Comparison of ENCODE assay signal across 1 cellular context in the genomic region with DNA sequence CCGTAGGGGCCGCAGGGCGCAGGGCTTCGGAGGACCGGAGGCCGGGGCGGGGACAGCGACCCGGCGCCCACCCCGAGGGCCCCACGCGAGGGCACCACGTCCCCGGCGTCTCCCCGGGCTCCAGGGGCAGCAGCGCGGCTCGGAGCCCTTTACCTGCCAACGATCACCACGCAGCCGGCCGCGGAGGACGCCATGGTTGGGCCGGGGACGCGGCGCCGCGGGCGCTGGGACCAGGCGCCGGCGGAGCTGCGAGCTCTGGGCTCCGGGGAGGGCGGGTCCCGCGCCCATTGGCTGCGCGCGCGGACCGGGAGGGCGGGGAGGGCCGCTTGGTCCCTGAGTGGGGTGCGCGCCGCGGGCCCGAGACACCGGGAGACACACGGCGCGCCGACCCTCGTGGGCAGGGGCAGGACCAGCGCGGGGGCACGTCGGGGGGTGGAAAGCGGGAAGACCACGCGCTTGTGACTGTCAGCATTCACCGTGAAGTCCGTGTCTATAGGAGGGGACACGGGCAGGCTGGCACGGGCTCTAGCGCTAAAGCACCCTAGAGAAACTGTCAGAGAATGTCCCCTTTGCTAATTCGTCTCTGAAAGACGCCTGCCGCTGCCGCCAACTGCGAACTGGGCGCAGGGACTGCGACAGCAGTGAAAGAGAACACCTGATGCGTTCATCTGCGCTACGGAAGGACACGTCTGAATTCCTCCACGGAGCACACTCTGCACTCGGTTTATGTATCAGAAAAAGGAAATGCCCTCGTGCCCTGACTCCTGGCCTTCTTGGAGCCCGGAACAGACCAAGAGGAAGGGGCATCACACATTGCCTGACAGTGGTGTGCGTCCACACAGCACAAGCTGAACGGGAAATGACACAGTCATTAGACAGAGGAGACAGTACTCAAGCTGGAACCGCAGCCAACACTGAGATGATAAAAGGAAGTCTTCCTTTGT.
TF ChIP-seq lines count a peak whose summit lies in the region.

A gene with protein sequence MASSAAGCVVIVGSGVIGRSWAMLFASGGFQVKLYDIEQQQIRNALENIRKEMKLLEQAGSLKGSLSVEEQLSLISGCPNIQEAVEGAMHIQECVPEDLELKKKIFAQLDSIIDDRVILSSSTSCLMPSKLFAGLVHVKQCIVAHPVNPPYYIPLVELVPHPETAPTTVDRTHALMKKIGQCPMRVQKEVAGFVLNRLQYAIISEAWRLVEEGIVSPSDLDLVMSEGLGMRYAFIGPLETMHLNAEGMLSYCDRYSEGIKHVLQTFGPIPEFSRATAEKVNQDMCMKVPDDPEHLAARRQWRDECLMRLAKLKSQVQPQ (minus strand): TSS at position 257 of the 944 bp plus-strand sequence. CDS start 63 bp downstream, at position 194.

TF ChIP-seq in GM12878, 131 proteins besides CTCF, POLR2A, EP300 and RAD21 (continued from another document and continues in another):
- TF ChIP-seq, protein P1, sequence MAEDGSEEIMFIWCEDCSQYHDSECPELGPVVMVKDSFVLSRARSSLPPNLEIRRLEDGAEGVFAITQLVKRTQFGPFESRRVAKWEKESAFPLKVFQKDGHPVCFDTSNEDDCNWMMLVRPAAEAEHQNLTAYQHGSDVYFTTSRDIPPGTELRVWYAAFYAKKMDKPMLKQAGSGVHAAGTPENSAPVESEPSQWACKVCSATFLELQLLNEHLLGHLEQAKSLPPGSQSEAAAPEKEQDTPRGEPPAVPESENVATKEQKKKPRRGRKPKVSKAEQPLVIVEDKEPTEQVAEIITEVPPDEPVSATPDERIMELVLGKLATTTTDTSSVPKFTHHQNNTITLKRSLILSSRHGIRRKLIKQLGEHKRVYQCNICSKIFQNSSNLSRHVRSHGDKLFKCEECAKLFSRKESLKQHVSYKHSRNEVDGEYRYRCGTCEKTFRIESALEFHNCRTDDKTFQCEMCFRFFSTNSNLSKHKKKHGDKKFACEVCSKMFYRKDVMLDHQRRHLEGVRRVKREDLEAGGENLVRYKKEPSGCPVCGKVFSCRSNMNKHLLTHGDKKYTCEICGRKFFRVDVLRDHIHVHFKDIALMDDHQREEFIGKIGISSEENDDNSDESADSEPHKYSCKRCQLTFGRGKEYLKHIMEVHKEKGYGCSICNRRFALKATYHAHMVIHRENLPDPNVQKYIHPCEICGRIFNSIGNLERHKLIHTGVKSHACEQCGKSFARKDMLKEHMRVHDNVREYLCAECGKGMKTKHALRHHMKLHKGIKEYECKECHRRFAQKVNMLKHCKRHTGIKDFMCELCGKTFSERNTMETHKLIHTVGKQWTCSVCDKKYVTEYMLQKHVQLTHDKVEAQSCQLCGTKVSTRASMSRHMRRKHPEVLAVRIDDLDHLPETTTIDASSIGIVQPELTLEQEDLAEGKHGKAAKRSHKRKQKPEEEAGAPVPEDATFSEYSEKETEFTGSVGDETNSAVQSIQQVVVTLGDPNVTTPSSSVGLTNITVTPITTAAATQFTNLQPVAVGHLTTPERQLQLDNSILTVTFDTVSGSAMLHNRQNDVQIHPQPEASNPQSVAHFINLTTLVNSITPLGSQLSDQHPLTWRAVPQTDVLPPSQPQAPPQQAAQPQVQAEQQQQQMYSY (CRISPR knock-in tag; IDR thresholded peaks at IDR 0.05) = no peak
- no peak for TF ChIP-seq CEBPB (IDR thresholded peaks at IDR 0.05; ENCODE audit: borderline replicate concordance in 1 of 2, low read depth in 2 of 2, low read length in 2 of 2)
- TF ChIP-seq JUND (IDR thresholded peaks at IDR 0.05; ENCODE audit: low read depth, low read length) = no peak
- no peak; the same call in 1 of the 2 replicates for TF ChIP-seq ASH2L (IDR thresholded peaks at IDR 0.05; ENCODE audit: borderline replicate concordance, low read depth)
- no peak for TF ChIP-seq SIX5 (IDR thresholded peaks at IDR 0.05; ENCODE audit: low read depth, low read length, severe bottlenecking)
- no peak for TF ChIP-seq STAT3 (IDR thresholded peaks at IDR 0.05; ENCODE audit: low read depth, low read length)
- no peak for TF ChIP-seq SP1 (IDR thresholded peaks at IDR 0.05; ENCODE audit: low read depth, low read length)
- no peak for TF ChIP-seq TAF1 (IDR thresholded peaks at IDR 0.05; ENCODE audit: borderline replicate concordance, low read depth, low read length)
- TF ChIP-seq POLR2AphosphoS5 (IDR thresholded peaks at IDR 0.05; ENCODE audit: low read length) = peak; percentile 68
- no peak for TF ChIP-seq FOXK2 (IDR thresholded peaks at IDR 0.05)
- TF ChIP-seq HDAC2 (IDR thresholded peaks at IDR 0.05) = no peak; the same call in 1 of the 2 replicates
- 0 out of 2 replicates have a peak, but pooled peaks have one; percentile 54 for TF ChIP-seq DPF2 (IDR thresholded peaks at IDR 0.05)
- TF ChIP-seq, protein P2, sequence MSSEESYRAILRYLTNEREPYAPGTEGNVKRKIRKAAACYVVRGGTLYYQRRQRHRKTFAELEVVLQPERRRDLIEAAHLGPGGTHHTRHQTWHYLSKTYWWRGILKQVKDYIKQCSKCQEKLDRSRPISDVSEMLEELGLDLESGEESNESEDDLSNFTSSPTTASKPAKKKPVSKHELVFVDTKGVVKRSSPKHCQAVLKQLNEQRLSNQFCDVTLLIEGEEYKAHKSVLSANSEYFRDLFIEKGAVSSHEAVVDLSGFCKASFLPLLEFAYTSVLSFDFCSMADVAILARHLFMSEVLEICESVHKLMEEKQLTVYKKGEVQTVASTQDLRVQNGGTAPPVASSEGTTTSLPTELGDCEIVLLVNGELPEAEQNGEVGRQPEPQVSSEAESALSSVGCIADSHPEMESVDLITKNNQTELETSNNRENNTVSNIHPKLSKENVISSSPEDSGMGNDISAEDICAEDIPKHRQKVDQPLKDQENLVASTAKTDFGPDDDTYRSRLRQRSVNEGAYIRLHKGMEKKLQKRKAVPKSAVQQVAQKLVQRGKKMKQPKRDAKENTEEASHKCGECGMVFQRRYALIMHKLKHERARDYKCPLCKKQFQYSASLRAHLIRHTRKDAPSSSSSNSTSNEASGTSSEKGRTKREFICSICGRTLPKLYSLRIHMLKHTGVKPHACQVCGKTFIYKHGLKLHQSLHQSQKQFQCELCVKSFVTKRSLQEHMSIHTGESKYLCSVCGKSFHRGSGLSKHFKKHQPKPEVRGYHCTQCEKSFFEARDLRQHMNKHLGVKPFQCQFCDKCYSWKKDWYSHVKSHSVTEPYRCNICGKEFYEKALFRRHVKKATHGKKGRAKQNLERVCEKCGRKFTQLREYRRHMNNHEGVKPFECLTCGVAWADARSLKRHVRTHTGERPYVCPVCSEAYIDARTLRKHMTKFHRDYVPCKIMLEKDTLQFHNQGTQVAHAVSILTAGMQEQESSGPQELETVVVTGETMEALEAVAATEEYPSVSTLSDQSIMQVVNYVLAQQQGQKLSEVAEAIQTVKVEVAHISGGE (CRISPR knock-in tag; IDR thresholded peaks at IDR 0.05) = no peak
- TF ChIP-seq ZNF622 (IDR thresholded peaks at IDR 0.05) = no peak
- TF ChIP-seq TARDBP (IDR thresholded peaks at IDR 0.05; ENCODE audit: borderline replicate concordance) = no peak
- peak; percentile 69; the same call in 1 of the 2 replicates for TF ChIP-seq BACH1 (IDR thresholded peaks at IDR 0.05; ENCODE audit: borderline replicate concordance)
- TF ChIP-seq STAT1 (conservative IDR thresholded peaks at IDR 0.05) = no peak
- no peak for TF ChIP-seq NFIC (IDR thresholded peaks at IDR 0.05; ENCODE audit: low read depth, low read length)
- TF ChIP-seq, protein P3, sequence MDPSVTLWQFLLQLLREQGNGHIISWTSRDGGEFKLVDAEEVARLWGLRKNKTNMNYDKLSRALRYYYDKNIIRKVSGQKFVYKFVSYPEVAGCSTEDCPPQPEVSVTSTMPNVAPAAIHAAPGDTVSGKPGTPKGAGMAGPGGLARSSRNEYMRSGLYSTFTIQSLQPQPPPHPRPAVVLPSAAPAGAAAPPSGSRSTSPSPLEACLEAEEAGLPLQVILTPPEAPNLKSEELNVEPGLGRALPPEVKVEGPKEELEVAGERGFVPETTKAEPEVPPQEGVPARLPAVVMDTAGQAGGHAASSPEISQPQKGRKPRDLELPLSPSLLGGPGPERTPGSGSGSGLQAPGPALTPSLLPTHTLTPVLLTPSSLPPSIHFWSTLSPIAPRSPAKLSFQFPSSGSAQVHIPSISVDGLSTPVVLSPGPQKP (IDR thresholded peaks at IDR 0.05; ENCODE audit: low read depth, low read length) = no peak
- TF ChIP-seq RB1 (IDR thresholded peaks at IDR 0.05; ENCODE audit: borderline replicate concordance) = peak; percentile 34; the same call in 1 of the 2 replicates
- TF ChIP-seq ZNF274 (IDR thresholded peaks at IDR 0.05; ENCODE audit: insufficient read depth, insufficient read length) = no peak
- no peak for TF ChIP-seq NFXL1 (IDR thresholded peaks at IDR 0.05; ENCODE audit: borderline replicate concordance)
- 0 out of 2 replicates have a peak, but pooled peaks have one; percentile 9 for TF ChIP-seq TCF3 (IDR thresholded peaks at IDR 0.05; ENCODE audit: borderline replicate concordance, insufficient read depth, low read depth, low read length)
- TF ChIP-seq ETV6 (conservative IDR thresholded peaks at IDR 0.05 in 1 of 2, IDR thresholded peaks at IDR 0.05 in 1 of 2; ENCODE audit: borderline replicate concordance in 1 of 2, low read depth in 1 of 2) = no peak
- TF ChIP-seq, protein P4, sequence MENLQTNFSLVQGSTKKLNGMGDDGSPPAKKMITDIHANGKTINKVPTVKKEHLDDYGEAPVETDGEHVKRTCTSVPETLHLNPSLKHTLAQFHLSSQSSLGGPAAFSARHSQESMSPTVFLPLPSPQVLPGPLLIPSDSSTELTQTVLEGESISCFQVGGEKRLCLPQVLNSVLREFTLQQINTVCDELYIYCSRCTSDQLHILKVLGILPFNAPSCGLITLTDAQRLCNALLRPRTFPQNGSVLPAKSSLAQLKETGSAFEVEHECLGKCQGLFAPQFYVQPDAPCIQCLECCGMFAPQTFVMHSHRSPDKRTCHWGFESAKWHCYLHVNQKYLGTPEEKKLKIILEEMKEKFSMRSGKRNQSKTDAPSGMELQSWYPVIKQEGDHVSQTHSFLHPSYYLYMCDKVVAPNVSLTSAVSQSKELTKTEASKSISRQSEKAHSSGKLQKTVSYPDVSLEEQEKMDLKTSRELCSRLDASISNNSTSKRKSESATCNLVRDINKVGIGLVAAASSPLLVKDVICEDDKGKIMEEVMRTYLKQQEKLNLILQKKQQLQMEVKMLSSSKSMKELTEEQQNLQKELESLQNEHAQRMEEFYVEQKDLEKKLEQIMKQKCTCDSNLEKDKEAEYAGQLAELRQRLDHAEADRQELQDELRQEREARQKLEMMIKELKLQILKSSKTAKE (IDR thresholded peaks at IDR 0.05; ENCODE audit: low read depth, poor library complexity, severe bottlenecking) = no peak
- TF ChIP-seq BCL11A (IDR thresholded peaks at IDR 0.05; ENCODE audit: low read depth, low read length) = no peak
- TF ChIP-seq, protein P5, sequence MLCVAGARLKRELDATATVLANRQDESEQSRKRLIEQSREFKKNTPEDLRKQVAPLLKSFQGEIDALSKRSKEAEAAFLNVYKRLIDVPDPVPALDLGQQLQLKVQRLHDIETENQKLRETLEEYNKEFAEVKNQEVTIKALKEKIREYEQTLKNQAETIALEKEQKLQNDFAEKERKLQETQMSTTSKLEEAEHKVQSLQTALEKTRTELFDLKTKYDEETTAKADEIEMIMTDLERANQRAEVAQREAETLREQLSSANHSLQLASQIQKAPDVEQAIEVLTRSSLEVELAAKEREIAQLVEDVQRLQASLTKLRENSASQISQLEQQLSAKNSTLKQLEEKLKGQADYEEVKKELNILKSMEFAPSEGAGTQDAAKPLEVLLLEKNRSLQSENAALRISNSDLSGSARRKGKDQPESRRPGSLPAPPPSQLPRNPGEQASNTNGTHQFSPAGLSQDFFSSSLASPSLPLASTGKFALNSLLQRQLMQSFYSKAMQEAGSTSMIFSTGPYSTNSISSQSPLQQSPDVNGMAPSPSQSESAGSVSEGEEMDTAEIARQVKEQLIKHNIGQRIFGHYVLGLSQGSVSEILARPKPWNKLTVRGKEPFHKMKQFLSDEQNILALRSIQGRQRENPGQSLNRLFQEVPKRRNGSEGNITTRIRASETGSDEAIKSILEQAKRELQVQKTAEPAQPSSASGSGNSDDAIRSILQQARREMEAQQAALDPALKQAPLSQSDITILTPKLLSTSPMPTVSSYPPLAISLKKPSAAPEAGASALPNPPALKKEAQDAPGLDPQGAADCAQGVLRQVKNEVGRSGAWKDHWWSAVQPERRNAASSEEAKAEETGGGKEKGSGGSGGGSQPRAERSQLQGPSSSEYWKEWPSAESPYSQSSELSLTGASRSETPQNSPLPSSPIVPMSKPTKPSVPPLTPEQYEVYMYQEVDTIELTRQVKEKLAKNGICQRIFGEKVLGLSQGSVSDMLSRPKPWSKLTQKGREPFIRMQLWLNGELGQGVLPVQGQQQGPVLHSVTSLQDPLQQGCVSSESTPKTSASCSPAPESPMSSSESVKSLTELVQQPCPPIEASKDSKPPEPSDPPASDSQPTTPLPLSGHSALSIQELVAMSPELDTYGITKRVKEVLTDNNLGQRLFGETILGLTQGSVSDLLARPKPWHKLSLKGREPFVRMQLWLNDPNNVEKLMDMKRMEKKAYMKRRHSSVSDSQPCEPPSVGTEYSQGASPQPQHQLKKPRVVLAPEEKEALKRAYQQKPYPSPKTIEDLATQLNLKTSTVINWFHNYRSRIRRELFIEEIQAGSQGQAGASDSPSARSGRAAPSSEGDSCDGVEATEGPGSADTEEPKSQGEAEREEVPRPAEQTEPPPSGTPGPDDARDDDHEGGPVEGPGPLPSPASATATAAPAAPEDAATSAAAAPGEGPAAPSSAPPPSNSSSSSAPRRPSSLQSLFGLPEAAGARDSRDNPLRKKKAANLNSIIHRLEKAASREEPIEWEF (IDR thresholded peaks at IDR 0.05; ENCODE audit: insufficient replicate concordance, low read depth, low read length) = no peak
- TF ChIP-seq, protein P6, sequence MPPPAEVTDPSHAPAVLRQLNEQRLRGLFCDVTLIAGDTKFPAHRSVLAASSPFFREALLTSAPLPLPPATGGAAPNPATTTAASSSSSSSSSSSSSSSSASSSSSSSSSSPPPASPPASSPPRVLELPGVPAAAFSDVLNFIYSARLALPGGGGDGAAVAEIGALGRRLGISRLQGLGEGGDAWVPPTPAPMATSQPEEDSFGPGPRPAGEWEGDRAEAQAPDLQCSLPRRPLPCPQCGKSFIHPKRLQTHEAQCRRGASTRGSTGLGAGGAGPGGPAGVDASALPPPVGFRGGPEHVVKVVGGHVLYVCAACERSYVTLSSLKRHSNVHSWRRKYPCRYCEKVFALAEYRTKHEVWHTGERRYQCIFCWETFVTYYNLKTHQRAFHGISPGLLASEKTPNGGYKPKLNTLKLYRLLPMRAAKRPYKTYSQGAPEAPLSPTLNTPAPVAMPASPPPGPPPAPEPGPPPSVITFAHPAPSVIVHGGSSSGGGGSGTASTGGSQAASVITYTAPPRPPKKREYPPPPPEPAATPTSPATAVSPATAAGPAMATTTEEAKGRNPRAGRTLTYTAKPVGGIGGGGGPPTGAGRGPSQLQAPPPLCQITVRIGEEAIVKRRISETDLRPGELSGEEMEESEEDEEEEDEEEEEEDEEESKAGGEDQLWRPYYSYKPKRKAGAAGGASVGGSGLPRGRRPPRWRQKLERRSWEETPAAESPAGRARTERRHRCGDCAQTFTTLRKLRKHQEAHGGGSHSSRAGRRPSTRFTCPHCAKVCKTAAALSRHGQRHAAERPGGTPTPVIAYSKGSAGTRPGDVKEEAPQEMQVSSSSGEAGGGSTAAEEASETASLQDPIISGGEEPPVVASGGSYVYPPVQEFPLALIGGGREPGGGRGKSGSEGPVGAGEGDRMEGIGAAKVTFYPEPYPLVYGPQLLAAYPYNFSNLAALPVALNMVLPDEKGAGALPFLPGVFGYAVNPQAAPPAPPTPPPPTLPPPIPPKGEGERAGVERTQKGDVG (CRISPR knock-in tag; IDR thresholded peaks at IDR 0.05) = no peak
- TF ChIP-seq, protein P7, sequence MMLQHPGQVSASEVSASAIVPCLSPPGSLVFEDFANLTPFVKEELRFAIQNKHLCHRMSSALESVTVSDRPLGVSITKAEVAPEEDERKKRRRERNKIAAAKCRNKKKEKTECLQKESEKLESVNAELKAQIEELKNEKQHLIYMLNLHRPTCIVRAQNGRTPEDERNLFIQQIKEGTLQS (IDR thresholded peaks at IDR 0.05; ENCODE audit: borderline replicate concordance, extremely low read depth, low read depth, low read length) = no peak
- peak; percentile 15; the same call in 1 of the 2 replicates for TF ChIP-seq MXI1 (IDR thresholded peaks at IDR 0.05; ENCODE audit: low read depth, low read length)
- 0 out of 2 replicates have a peak, but pooled peaks have one; percentile 43 for TF ChIP-seq PML (IDR thresholded peaks at IDR 0.05; ENCODE audit: low read length)
